9 cellular contexts compared by ENCODE assay signal in genomic region chr17:10013360-10014112, GRCh38.
DNase-seq lines count a peak whose midpoint lies in the region; ATAC-seq and TF ChIP-seq lines count a peak whose summit lies in the region.
"Had no signal": no experiment of that assay in that cellular context is flagged by ENCODE, and none has a peak within 500 bp of the region (broad histone marks: within the 10 kb centered on the region; RNA-seq: fewer than 3 reads in every experiment).

No MANE protein-coding gene starts in this region.

- H3K4me3 Mint-ChIP-seq in natural killer cell treated with Interleukin-12 subunit alpha and Interleukin-12 subunit beta and Interleukin-15 and Interleukin-18, amount 100 ng/mL, for 72 hours, result peak overlapping the region; percentile 53
- H3K4me3 Mint-ChIP-seq: activated CD4-positive, alpha-beta memory T cell treated with anti-CD3 and anti-CD28 coated beads, Interleukin-2, amount 10 ng/mL, durations not matched to agents 7 days and 5 days had no signal

- peaks cover 10% of the 10 kb centered on the region for H3K4me1 ChIP-seq in testis

- no peaks in the 10 kb centered on the region for H3K27me3 Mint-ChIP-seq in natural killer cell treated with Interleukin-12 subunit alpha and Interleukin-12 subunit beta and Interleukin-15 and Interleukin-18, amount 100 ng/mL, for 72 hours
- H3K27me3 Mint-ChIP-seq: activated CD4-positive, alpha-beta memory T cell treated with anti-CD3 and anti-CD28 coated beads, Interleukin-2, amount 10 ng/mL, durations not matched to agents 7 days and 5 days had no signal

- peaks cover 22 to 30% of the 10 kb centered on the region in 2 donors for H3K4me1 Mint-ChIP-seq in natural killer cell treated with Interleukin-12 subunit alpha and Interleukin-12 subunit beta and Interleukin-15 and Interleukin-18, amount 100 ng/mL, for 72 hours (ENCODE audit: low read depth in 2 of 2)
- H3K4me1 Mint-ChIP-seq: activated CD4-positive, alpha-beta memory T cell treated with anti-CD3 and anti-CD28 coated beads, Interleukin-2, amount 10 ng/mL, durations not matched to agents 7 days and 5 days had no signal

- no peak for TF ChIP-seq CTCF in testis (IDR thresholded peaks at IDR 0.05)

- no peaks in the 10 kb centered on the region for H3K36me3 Mint-ChIP-seq in natural killer cell treated with Interleukin-12 subunit alpha and Interleukin-12 subunit beta and Interleukin-15 and Interleukin-18, amount 100 ng/mL, for 72 hours

- H3K36me3 ChIP-seq in testis (ENCODE audit: low read depth, missing control alignments), result no peaks in the 10 kb centered on the region

- H3K27ac ChIP-seq in testis, result no peak overlapping the region

- DNase-seq in NAMALWA (ENCODE audit: low spot score) (peak; percentile 32), middle frontal gyrus (ENCODE audit: extremely low spot score, low spot score) (no peak), globus pallidus (ENCODE audit: low spot score) (no peak), hypothalamus (lab: John Stamatoyannopoulos, UW) (no peak), testis (no peak)
- peak; percentile 85 for DNase-seq in natural killer cell treated with Interleukin-12 subunit alpha and Interleukin-12 subunit beta and Interleukin-15 and Interleukin-18, amount 100 ng/mL, for 72 hours (ENCODE audit: low spot score)
- DNase-seq: activated CD4-positive, alpha-beta memory T cell treated with anti-CD3 and anti-CD28 coated beads, Interleukin-2, amount 10 ng/mL, durations not matched to agents 7 days and 5 days had no signal

- intact Hi-C loops in testis (cut with DNase I; ENCODE audit: low total_unique reads), result no loop called here

- WGBS in testis, 2 donors, result 70 to 73% methylated on average over 9 of the region's 9 CpGs

- no peak overlapping the region for H3K4me3 ChIP-seq in testis

- no peak for TF ChIP-seq POLR2A in testis (IDR thresholded peaks at IDR 0.05)

- ATAC-seq in GM18508 (IDR thresholded peaks at IDR 0.05; ENCODE audit: insufficient read depth, unreplicated experiment), result peak; percentile 69
- peak; percentile 61 for ATAC-seq in HG02571 (IDR thresholded peaks at IDR 0.05; ENCODE audit: unreplicated experiment)
- ATAC-seq in natural killer cell treated with Interleukin-12 subunit alpha and Interleukin-12 subunit beta and Interleukin-15 and Interleukin-18, amount 100 ng/mL, for 72 hours, result peak; percentile 85 to 93

- no peaks in the 10 kb centered on the region for H3K27me3 ChIP-seq in testis

- H3K9me3 ChIP-seq in testis, result no peaks in the 10 kb centered on the region

- no peaks in the 10 kb centered on the region for H3K9me3 Mint-ChIP-seq in natural killer cell treated with Interleukin-12 subunit alpha and Interleukin-12 subunit beta and Interleukin-15 and Interleukin-18, amount 100 ng/mL, for 72 hours
- H3K9me3 Mint-ChIP-seq: activated CD4-positive, alpha-beta memory T cell treated with anti-CD3 and anti-CD28 coated beads, Interleukin-2, amount 10 ng/mL, durations not matched to agents 7 days and 5 days had no signal

- H3K27ac Mint-ChIP-seq in natural killer cell treated with Interleukin-12 subunit alpha and Interleukin-12 subunit beta and Interleukin-15 and Interleukin-18, amount 100 ng/mL, for 72 hours, result peak overlapping the region; percentile 32 to 86
- H3K27ac Mint-ChIP-seq: activated CD4-positive, alpha-beta memory T cell treated with anti-CD3 and anti-CD28 coated beads, Interleukin-2, amount 10 ng/mL, durations not matched to agents 7 days and 5 days had no signal

Comparison
In these comparisons a context has a peak if more than half of its experiments do, and no peak if none do; other contexts are left out.
1. DNase-seq: peak in NAMALWA (single experiment) and natural killer cell treated with Interleukin-12 subunit alpha and Interleukin-12 subunit beta and Interleukin-15 and Interleukin-18, amount 100 ng/mL, for 72 hours (single experiment); none in middle frontal gyrus (single experiment), globus pallidus (single experiment), hypothalamus (0 of 51) and testis (single experiment).
2. Peak in every context shown above with its lines, with median percentiles within 50 percentile points of each other: ATAC-seq.